Comparison of ENCODE assay signal across 13 cellular contexts in genomic region chr11:44531636-44532035, GRCh38.
"Had no signal": no experiment of that assay in that cellular context is flagged by ENCODE, and none has a peak within 500 bp of the region (broad histone marks: within the 10 kb centered on the region; RNA-seq: fewer than 3 reads in every experiment).

No MANE protein-coding gene starts in this region.

- H3K27me3 Mint-ChIP-seq: central memory CD8-positive, alpha-beta T cell had no signal

- DNase-seq: activated gamma-delta T cell treated with Interleukin-2 at 50 U/mL for 16 hours; body of pancreas; endodermal cell; kidney glomerular epithelial cell; pancreas; stimulated activated CD4-positive, alpha-beta T cell treated with anti-CD3 and anti-CD28 coated beads, Interleukin-12 subunit alpha, Interleukin-12 subunit beta, amount 100 ng/mL, for 4 hours; stimulated activated CD4-positive, alpha-beta T cell treated with anti-CD3 and anti-CD28 coated beads, Interleukin-2, amount 100 ng/mL, for 48 hours; stimulated activated CD8-positive, alpha-beta memory T cell treated with anti-CD3 and anti-CD28 coated beads, Interleukin-4, amount 100 ng/mL, for 48 hours; stomach had no signal

- H3K4me2 ChIP-seq: hepatocyte had no signal

- H3K79me2 ChIP-seq: hepatocyte had no signal

- H2AFZ ChIP-seq: hepatocyte had no signal

- H3K9me3 ChIP-seq: body of pancreas, pancreas, stomach had no signal

- H3K4me1 ChIP-seq: body of pancreas, pancreas had no signal

- H3K4me3 ChIP-seq: body of pancreas, hepatocyte, pancreas, stomach had no signal

- H3K36me3 Mint-ChIP-seq: WTC11 had no signal

- H3K27ac Mint-ChIP-seq: endodermal cell, WTC11 had no signal

- H3K27me3 ChIP-seq: body of pancreas, pancreas had no signal

- H3K36me3 ChIP-seq: pancreas, stomach had no signal

- H3K27ac ChIP-seq: body of pancreas, hepatocyte, pancreas, stomach had no signal

- FAIRE-seq: pancreas had no signal

- ATAC-seq: body of pancreas, pancreas, SK-N-SH treated with all-trans-retinoic acid at 6 μM for 48 hours, WTC11 had no signal

- H3K4me1 Mint-ChIP-seq: endodermal cell had no signal

- H3K4me3 Mint-ChIP-seq: central memory CD8-positive, alpha-beta T cell; endodermal cell; WTC11 had no signal

- H3K9me3 Mint-ChIP-seq: central memory CD8-positive, alpha-beta T cell; endodermal cell had no signal
